Comparison of ENCODE assay signal across 2 cellular contexts in genomic region chr19:11106477-11106876, GRCh38.
TF ChIP-seq lines count a peak whose summit lies in the region.

No MANE protein-coding gene starts in this region.

TF ChIP-seq in GM23338, 12 proteins besides CTCF, POLR2A, EP300 and RAD21 (continued from another document):
- TF ChIP-seq ETS1 (IDR thresholded peaks at IDR 0.05), result no peak
- no peak for TF ChIP-seq EZH2 (IDR thresholded peaks at IDR 0.05; ENCODE audit: low read depth, unreplicated experiment)
- no peak for TF ChIP-seq CREB1 (CRISPR knock-in tag; IDR thresholded peaks at IDR 0.05; ENCODE audit: low read depth)
- no peak for TF ChIP-seq POLR2AphosphoS5 (IDR thresholded peaks at IDR 0.05; ENCODE audit: low read depth)
- no peak for TF ChIP-seq ZNF114 (CRISPR knock-in tag; IDR thresholded peaks at IDR 0.05)
- no peak for TF ChIP-seq REST (IDR thresholded peaks at IDR 0.05; ENCODE audit: unreplicated experiment)
- TF ChIP-seq ZNF462 (CRISPR knock-in tag; IDR thresholded peaks at IDR 0.05), result no peak

TF ChIP-seq in SK-N-SH, 30 proteins besides CTCF, POLR2A, EP300 and RAD21 (continued from another document):
- peak; percentile 37; the same call in 1 of the 2 replicates for TF ChIP-seq SMC3 (IDR thresholded peaks at IDR 0.05; ENCODE audit: low read depth, low read length)
- peak; percentile 18; the same call in 1 of the 2 replicates for TF ChIP-seq TCF12 (IDR thresholded peaks at IDR 0.05)
- peak; percentile 72 for TF ChIP-seq FOXJ3 (CRISPR knock-in tag; IDR thresholded peaks at IDR 0.05)
- no peak for TF ChIP-seq YY1 (IDR thresholded peaks at IDR 0.05; ENCODE audit: low read depth)
